Comparison of ENCODE assay signal across 12 cellular contexts in the genomic region with DNA sequence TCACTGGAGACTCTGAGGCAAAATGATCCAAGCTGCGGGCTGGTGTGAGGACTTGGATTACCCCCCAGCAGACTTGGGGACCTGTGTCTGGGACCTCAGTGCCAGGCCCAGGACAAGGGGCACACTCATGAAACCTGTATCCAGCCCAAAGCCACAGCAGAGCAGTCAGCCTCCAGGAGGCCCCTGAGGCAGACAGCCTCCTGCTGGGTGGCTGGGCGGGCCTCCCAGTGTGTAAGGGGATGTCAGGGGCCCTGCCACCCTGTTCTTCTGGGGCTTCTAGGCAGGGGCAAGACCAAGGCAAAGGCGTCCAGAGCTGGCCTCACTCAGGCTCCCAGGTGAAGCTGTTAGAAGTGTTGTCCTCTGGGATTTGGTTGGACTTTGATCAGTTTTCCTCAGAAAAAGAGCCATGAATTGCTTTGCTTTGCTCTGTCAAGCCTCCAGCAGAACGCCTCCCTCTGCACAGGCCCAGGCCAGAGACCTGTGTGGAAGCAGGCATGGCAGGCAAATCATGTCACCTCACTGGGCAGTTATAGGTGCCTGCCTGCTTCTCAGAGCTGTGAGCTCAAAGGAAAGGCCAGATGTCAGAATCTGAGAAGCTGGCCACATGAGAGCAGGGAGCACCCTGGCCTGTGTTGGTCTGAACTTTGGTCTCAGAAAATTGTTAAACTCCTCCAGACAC.
DNase-seq lines count a peak whose midpoint lies in the region; ATAC-seq and TF ChIP-seq lines count a peak whose summit lies in the region.
"Had no signal": no experiment of that assay in that cellular context is flagged by ENCODE, and none has a peak within 500 bp of the region (broad histone marks: within the 10 kb centered on the region; RNA-seq: fewer than 3 reads in every experiment).

No MANE protein-coding gene starts in this region.

- H3K27me3 ChIP-seq in ACC112 (ENCODE audit: insufficient read depth, low read length) (no peaks in the 10 kb centered on the region), fibroblast of lung (ENCODE audit: control insufficient read depth, insufficient read depth, low read length) (no peaks in the 10 kb centered on the region)

- H3K4me1 Mint-ChIP-seq in osteocyte (ENCODE audit: unreplicated experiment): peaks cover 56% of the 10 kb centered on the region
- H3K4me1 Mint-ChIP-seq in T-helper 17 cell: no peaks in the 10 kb centered on the region

- no peaks in the 10 kb centered on the region for H3K27me3 Mint-ChIP-seq in osteocyte (ENCODE audit: unreplicated experiment)
- H3K27me3 Mint-ChIP-seq in T-helper 17 cell: peaks cover 16% of the 10 kb centered on the region

- H3K27ac Mint-ChIP-seq in osteocyte (ENCODE audit: unreplicated experiment) (peak overlapping the region; percentile 18), T-helper 17 cell (no peak overlapping the region)

- no peak overlapping the region for H3K9ac ChIP-seq in fibroblast of lung (ENCODE audit: insufficient read depth, low read length)

- peak; percentile 13 for DNase-seq in NCI-H526 treated with DMSO at 0.1 percent for 48 hours (lab: John Stamatoyannopoulos, UW)
- DNase-seq in fibroblast of lung (ENCODE audit: low read depth in 2 of 2): peak in 1 of 2 donors; percentile 31
- no peak for DNase-seq in osteocyte (ENCODE audit: extremely low spot score, unreplicated experiment)
- DNase-seq in NCI-H1105 treated with DMSO at 0.1 percent for 48 hours (lab: John Stamatoyannopoulos, UW): no peak
- DNase-seq in T-helper 17 cell: no peak
- DNase-seq: activated CD4-positive, alpha-beta T cell treated with anti-CD3 and anti-CD28 coated beads, Interleukin-2, amount 50 U/mL, for 4 hours; DMS153; left ventricle myocardium superior; NCI-H2227 treated with DMSO at 0.1 percent for 48 hours had no signal

- ATAC-seq in GM19463 (IDR thresholded peaks at IDR 0.05; ENCODE audit: unreplicated experiment): no peak
- no peak for ATAC-seq in T-helper 17 cell
- ATAC-seq in HG02852 (IDR thresholded peaks at IDR 0.05; ENCODE audit: unreplicated experiment): no peak
- ATAC-seq: left ventricle myocardium superior had no signal

- no peaks in the 10 kb centered on the region for H3K36me3 ChIP-seq in ACC112 (ENCODE audit: insufficient read depth, low read length)
- no peaks in the 10 kb centered on the region for H3K36me3 ChIP-seq in fibroblast of lung (ENCODE audit: control insufficient read depth, insufficient read depth, low read length)

- H3K4me3 ChIP-seq in ACC112 (ENCODE audit: low read depth, low read length) (no peak overlapping the region), fibroblast of lung (replicated peaks in 1 of 4; ENCODE audit: control extremely low read depth in 1 of 4, insufficient read depth in 1 of 4, low read depth in 3 of 4, low read length in 4 of 4) (no peak overlapping the region)

- H3K9me3 Mint-ChIP-seq in osteocyte (ENCODE audit: unreplicated experiment): no peaks in the 10 kb centered on the region

- TF ChIP-seq CTCF in fibroblast of lung (conservative IDR thresholded peaks at IDR 0.05 in 1 of 2, IDR thresholded peaks at IDR 0.05 in 1 of 2; ENCODE audit: low read depth in 1 of 2, low read length in 2 of 2): no peak
- no peak for TF ChIP-seq CTCF in osteocyte (IDR thresholded peaks at IDR 0.05)

- H3K79me2 ChIP-seq in ACC112 (ENCODE audit: control insufficient read depth, insufficient read depth, low read length, unreplicated experiment) (peaks cover 16% of the 10 kb centered on the region), fibroblast of lung (ENCODE audit: control insufficient read depth, insufficient read depth, low read length) (peaks cover 3% of the 10 kb centered on the region)

- H3K9me3 ChIP-seq in fibroblast of lung (ENCODE audit: control insufficient read depth, insufficient read depth, low read depth, low read length) (no peaks in the 10 kb centered on the region), T-helper 17 cell (ENCODE audit: control insufficient read depth, low read length, poor library complexity, severe bottlenecking) (no peaks in the 10 kb centered on the region)

- peaks cover 17% of the 10 kb centered on the region for H3K4me1 ChIP-seq in ACC112 (ENCODE audit: control insufficient read depth, insufficient read depth, low read length, unreplicated experiment)
- H3K4me1 ChIP-seq in fibroblast of lung (ENCODE audit: control insufficient read depth, extremely low read depth, insufficient read depth, low read length): peaks cover 32% of the 10 kb centered on the region

- no peak overlapping the region for H3K4me3 Mint-ChIP-seq in osteocyte (ENCODE audit: unreplicated experiment)
- no peak overlapping the region for H3K4me3 Mint-ChIP-seq in T-helper 17 cell

- H3K36me3 Mint-ChIP-seq in osteocyte (ENCODE audit: unreplicated experiment) (no peaks in the 10 kb centered on the region), T-helper 17 cell (ENCODE audit: low read depth) (no peaks in the 10 kb centered on the region)

- H2AFZ ChIP-seq in ACC112 (ENCODE audit: low read length, unreplicated experiment): no peak overlapping the region
- no peak overlapping the region for H2AFZ ChIP-seq in fibroblast of lung (ENCODE audit: low read length)

- no peaks in the 10 kb centered on the region for H4K20me1 ChIP-seq in fibroblast of lung (ENCODE audit: control insufficient read depth, extremely low read depth, insufficient read depth, low read length)

- H3K27ac ChIP-seq in ACC112 (ENCODE audit: low read depth, low read length): peak overlapping the region; percentile 27
- H3K27ac ChIP-seq in fibroblast of lung (ENCODE audit: insufficient read depth, low read length): peak overlapping the region; percentile 70

- peak overlapping the region; percentile 52 for H3K4me2 ChIP-seq in fibroblast of lung (ENCODE audit: extremely low read depth, insufficient read depth, low read length)
